ENCODE assay signal across 17 cellular contexts in the genomic region with DNA sequence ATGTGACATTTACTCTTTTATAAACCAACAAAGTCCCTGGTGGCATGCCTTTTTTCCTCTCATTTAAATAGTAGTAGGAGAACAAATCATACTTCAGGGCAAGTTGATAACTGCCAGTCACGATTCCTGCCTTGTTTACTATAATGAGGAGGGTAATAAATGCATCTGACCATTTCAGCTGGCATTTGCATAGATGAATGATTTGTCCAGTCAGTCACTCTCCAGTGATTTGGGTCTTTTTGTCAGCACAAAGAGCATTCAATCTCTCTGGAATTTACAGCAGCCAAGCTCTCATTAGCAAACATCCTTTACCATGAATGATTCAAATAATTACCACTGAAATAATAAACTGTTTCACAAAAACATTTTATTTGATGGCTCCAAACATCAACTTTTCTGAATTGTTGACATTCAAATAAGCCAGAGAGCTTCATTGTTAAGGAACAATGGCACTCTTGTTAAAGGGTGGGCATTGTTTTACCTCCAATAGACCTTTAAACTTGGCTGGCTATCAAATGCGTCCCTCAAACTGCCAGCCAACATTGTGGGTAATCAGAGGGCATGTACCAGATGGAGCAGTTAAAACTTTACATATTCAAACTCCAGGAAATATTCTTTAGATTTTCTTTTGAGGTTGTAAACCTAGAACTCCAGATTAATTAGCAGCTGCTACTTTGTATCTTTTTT. TPM values are rescaled to one million over a fixed set of nuclear protein-coding genes. Genes with fewer than 3 reads are reported as not detected.
DNase-seq lines count a peak whose midpoint lies in the region; ATAC-seq and TF ChIP-seq lines count a peak whose summit lies in the region.
"Had no signal": no experiment of that assay in that cellular context is flagged by ENCODE, and none has a peak within 500 bp of the region (broad histone marks: within the 10 kb centered on the region; RNA-seq: fewer than 3 reads in every experiment).

No MANE protein-coding gene starts in this region.

- H3K4me1 Mint-ChIP-seq in glutamatergic neuron (ENCODE audit: low read depth, unreplicated experiment) = peaks cover 8% of the 10 kb centered on the region

- no peak for TF ChIP-seq POLR2A in suprapubic skin (IDR thresholded peaks at IDR 0.05)

- WGBS in suprapubic skin = 56% methylated on average over 2 of the region's 2 CpGs

- H3K36me3 Mint-ChIP-seq in glutamatergic neuron (ENCODE audit: unreplicated experiment) = no peaks in the 10 kb centered on the region
- H3K36me3 Mint-ChIP-seq: CD4-positive, CD25-positive, alpha-beta regulatory T cell; T-cell had no signal

- no peak overlapping the region for H3K4me3 Mint-ChIP-seq in glutamatergic neuron (ENCODE audit: unreplicated experiment)
- H3K4me3 Mint-ChIP-seq: CD4-positive, CD25-positive, alpha-beta regulatory T cell had no signal

- H3K4me1 ChIP-seq in suprapubic skin = peaks cover 6% of the 10 kb centered on the region

- H3K9me3 ChIP-seq in suprapubic skin = no peaks in the 10 kb centered on the region
- H3K9me3 ChIP-seq: tibial nerve had no signal

- no peak for TF ChIP-seq EP300 in suprapubic skin (IDR thresholded peaks at IDR 0.05)

- no peaks in the 10 kb centered on the region for H3K27me3 Mint-ChIP-seq in glutamatergic neuron (ENCODE audit: unreplicated experiment)
- H3K27me3 Mint-ChIP-seq: T-cell had no signal

- TF ChIP-seq CTCF in suprapubic skin (IDR thresholded peaks at IDR 0.05) = no peak
- no peak for TF ChIP-seq CTCF in glutamatergic neuron (IDR thresholded peaks at IDR 0.05; ENCODE audit: partially characterized antibody, unreplicated experiment)

- H3K27ac Mint-ChIP-seq in glutamatergic neuron (ENCODE audit: unreplicated experiment) = no peak overlapping the region
- H3K27ac Mint-ChIP-seq: CD4-positive, CD25-positive, alpha-beta regulatory T cell; T-cell had no signal

- H3K27me3 ChIP-seq in suprapubic skin = no peaks in the 10 kb centered on the region
- H3K27me3 ChIP-seq: tibial nerve had no signal

- H3K27ac ChIP-seq in suprapubic skin = no peak overlapping the region

- no peaks in the 10 kb centered on the region for H3K36me3 ChIP-seq in suprapubic skin
- H3K36me3 ChIP-seq: tibial nerve had no signal

- DNase-seq in COR-L47 (lab: John Stamatoyannopoulos, UW) (peak; percentile 87), HT1080 (ENCODE audit: low read depth) (peak; percentile 42), NCI-H774 (lab: John Stamatoyannopoulos, UW) (peak; percentile 83), kidney tubule cell (ENCODE audit: low spot score) (peak; percentile 34), suprapubic skin (ENCODE audit: low spot score in 2 of 2) (no peak), glutamatergic neuron (no peak)
- DNase-seq: activated CD4-positive, alpha-beta T cell treated with anti-CD3 and anti-CD28 coated beads, Interleukin-2, amount 50 U/mL, for 1 hour; activated effector memory CD4-positive, alpha-beta T cell treated with anti-CD3 and anti-CD28 coated beads, Interleukin-2, amount 50 U/mL, for 16 hours; CD4-positive, CD25-positive, alpha-beta regulatory T cell; DMS79; KG1; Right ventricle myocardium superior; stimulated activated naive CD4-positive, alpha-beta T cell treated with Interleukin-2 at 50 U/mL for 16 hours; T-cell had no signal

- H3K9me3 Mint-ChIP-seq in glutamatergic neuron (ENCODE audit: unreplicated experiment) = no peaks in the 10 kb centered on the region
- H3K9me3 Mint-ChIP-seq: T-cell had no signal

- ATAC-seq in GM18511 (IDR thresholded peaks at IDR 0.05; ENCODE audit: unreplicated experiment) (no peak), GM19324 (IDR thresholded peaks at IDR 0.05; ENCODE audit: low FRiP score, unreplicated experiment) (no peak)
- ATAC-seq: T-cell had no signal

- H3K4me3 ChIP-seq in suprapubic skin = no peak overlapping the region
- H3K4me3 ChIP-seq: tibial nerve had no signal

RNA-seq across cellular contexts. Expression of gene FBXL4, which starts 30.0 kb away (rescaled TPM):
- 10.7 and 15.7 TPM in 2 replicates for total RNA-seq in HT1080 (2014; rRNA removed; shearing (Covaris generic))
- 16.9 and 21.4 TPM in 2 replicates for polyA plus RNA-seq in HT1080 (2015; cell fraction: cytosol; rRNA removed)
- polyA plus RNA-seq in HT1080 (2015; cell fraction: nucleus; rRNA removed) = 19.8 and 21.5 TPM in 2 replicates
- total RNA-seq in suprapubic skin (10 to 100 TPM; 14.5 to 26.7 (median 18.3) TPM), glutamatergic neuron (ENCODE audit: unreplicated experiment) (30.9 TPM)

Comparison
In these comparisons a context has a peak if more than half of its experiments do, and no peak if none do; other contexts are left out.
1. DNase-seq: peak in COR-L47 (single experiment), HT1080 (single experiment), NCI-H774 (single experiment) and kidney tubule cell (single experiment); none in suprapubic skin (0 of 2) and glutamatergic neuron (single experiment).